In genomic region chr17:19076398-19077192, GRCh38 we compare ENCODE assay signal across 1 cellular context.
TF ChIP-seq lines count a peak whose summit lies in the region.

No MANE protein-coding gene starts in this region.

TF ChIP-seq in HEK293, 187 proteins besides CTCF, POLR2A, EP300 and RAD21:
- TF ChIP-seq ZNF623 (tag by site-specific recombination; IDR thresholded peaks at IDR 0.05) = peak; percentile 21; the same call in 1 of the 2 replicates
